In genomic region chr6:109230444-109230843, GRCh38 we compare ENCODE assay signal across 26 cellular contexts.
"Had no signal": no experiment of that assay in that cellular context is flagged by ENCODE, and none has a peak within 500 bp of the region (broad histone marks: within the 10 kb centered on the region; RNA-seq: fewer than 3 reads in every experiment).

No MANE protein-coding gene starts in this region.

- H3K9ac ChIP-seq: neural progenitor cell, parathyroid adenoma had no signal

- FAIRE-seq: bronchial epithelial cell, endothelial cell of umbilical vein, kidney had no signal

- H3K27me3 ChIP-seq: gastroesophageal sphincter, neural progenitor cell, sigmoid colon, thyroid gland had no signal

- H3K4me1 ChIP-seq: gastroesophageal sphincter, neural progenitor cell, parathyroid adenoma, psoas muscle, sigmoid colon, thyroid gland had no signal

- H3K79me2 ChIP-seq: parathyroid adenoma had no signal

- H3K4me2 ChIP-seq: neural progenitor cell, smooth muscle cell had no signal

- H3K4me3 ChIP-seq: gastroesophageal sphincter, neural progenitor cell, psoas muscle, sigmoid colon, smooth muscle cell, thyroid gland had no signal

- H2AFZ ChIP-seq: neural progenitor cell, parathyroid adenoma had no signal

- H3K9me3 ChIP-seq: psoas muscle, sigmoid colon, thyroid gland had no signal

- H3K27ac ChIP-seq: gastroesophageal sphincter, neural progenitor cell, parathyroid adenoma, psoas muscle, sigmoid colon, thyroid gland had no signal

- DNase-seq: activated CD4-positive, alpha-beta T cell treated with anti-CD3 and anti-CD28 coated beads for 36 hours; activated CD4-positive, CD25-positive, alpha-beta regulatory T cell; activated naive CD4-positive, alpha-beta T cell; activated T-cell treated with anti-CD3 and anti-CD28 coated beads for 4 hours; activated T-cell treated with anti-CD3 and anti-CD28 coated beads, Interleukin-2, amount 50 U/mL, for 72 hours; anterior cingulate cortex; hypothalamus; immature natural killer cell; kidney; natural killer cell; occipital lobe; psoas muscle; sigmoid colon; stimulated activated CD4-positive, alpha-beta T cell treated with anti-CD3 and anti-CD28 coated beads, Interleukin-1b, Interleukin-23, amount 100 ng/mL, for 48 hours; stimulated activated CD4-positive, alpha-beta T cell treated with anti-CD3 and anti-CD28 coated beads, Interleukin-4, amount 100 ng/mL, for 4 hours; stimulated activated CD8-positive, alpha-beta memory T cell treated with anti-CD3 and anti-CD28 coated beads, Interleukin-4, amount 100 ng/mL, for 48 hours; stimulated activated naive CD8-positive, alpha-beta T cell treated with anti-CD3 and anti-CD28 coated beads, Interleukin-15, amount 100 ng/mL, for 72 hours had no signal

- ATAC-seq: activated CD4-positive, alpha-beta T cell treated with anti-CD3 and anti-CD28 coated beads for 36 hours; activated naive CD4-positive, alpha-beta T cell treated with anti-CD3 and anti-CD28 coated beads, Interleukin-2, amount 50 U/mL, for 72 hours; activated T-cell treated with anti-CD3 and anti-CD28 coated beads, Interleukin-2, amount 50 U/mL, for 72 hours; gastroesophageal sphincter; natural killer cell; stimulated activated memory B cell treated with anti-CD40 and anti-IgM and Interleukin-4, amounts not matched to agents 10 μg/mL and 1 μg/mL and 100 μg/mL, for 72 hours; stimulated activated naive CD8-positive, alpha-beta T cell treated with anti-CD3 and anti-CD28 coated beads, Interleukin-15, amount 100 ng/mL, for 72 hours had no signal

- H3K36me3 ChIP-seq: gastroesophageal sphincter, neural progenitor cell, sigmoid colon, thyroid gland had no signal
